8 cellular contexts compared by ENCODE assay signal in the genomic region with DNA sequence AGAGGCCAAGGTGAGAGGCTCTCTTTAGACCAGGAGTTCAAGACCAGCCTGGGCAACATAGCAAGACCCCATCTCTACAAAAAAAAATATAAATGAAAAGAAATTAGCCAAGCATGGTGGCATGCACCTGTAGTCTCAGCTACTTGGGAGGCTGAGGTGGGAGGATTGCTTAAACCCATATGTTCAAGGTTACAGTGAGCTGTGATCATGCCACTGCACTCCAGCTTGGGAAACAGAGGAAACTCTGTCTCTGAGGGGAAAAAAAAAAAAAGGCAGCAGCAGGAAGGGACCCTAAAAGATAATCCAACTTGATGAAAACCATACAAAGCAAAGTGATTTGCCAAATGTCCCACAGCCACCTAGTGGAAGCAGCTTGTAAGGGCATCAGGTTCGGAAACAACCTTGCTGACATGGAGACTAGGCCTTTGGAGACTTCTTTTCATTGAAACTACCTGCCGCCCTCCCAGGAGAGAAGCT. TPM values are rescaled to one million over a fixed set of nuclear protein-coding genes. Genes with fewer than 3 reads are reported as not detected.
DNase-seq lines count a peak whose midpoint lies in the region; ATAC-seq and TF ChIP-seq lines count a peak whose summit lies in the region.

No MANE protein-coding gene starts in this region.

- H3K27ac Mint-ChIP-seq in WTC11 = peak overlapping the region; percentile 95
- H3K27ac Mint-ChIP-seq in mesothelial cell of epicardium = peak overlapping the region; percentile 84

- in situ Hi-C loops in GM13977 (cut with MboI; ENCODE audit: low pct_unique_long_range_greater_than_20kb, low sequenced_read_pairs, unreplicated experiment) (no loop called here), transverse colon (cut with MboI; ENCODE audit: low pct_ligation_motif_present in 1 of 4, low pct_unique_long_range_greater_than_20kb in 1 of 4, low sequenced_read_pairs in 3 of 4) (no loop called here)

- intact Hi-C loops in transverse colon (cut with DNase I; ENCODE audit: low total_unique reads) = loop anchor here (10.0 kb wide), 1 partner anchor 134 kb away; no protein-coding TSS in a partner anchor

- peaks cover 0 to 49% (median 24%) of the 10 kb centered on the region in 4 donors for H3K36me3 ChIP-seq in transverse colon

- H3K27me3 Mint-ChIP-seq in WTC11 (ENCODE audit: low read depth) = no peaks in the 10 kb centered on the region
- H3K27me3 Mint-ChIP-seq in mesothelial cell of epicardium (ENCODE audit: low read depth) = no peaks in the 10 kb centered on the region

- no peaks in the 10 kb centered on the region for H3K4me1 ChIP-seq in transverse colon

- no peak overlapping the region for H3K4me3 ChIP-seq in transverse colon

- TF ChIP-seq POLR2A in transverse colon (IDR thresholded peaks at IDR 0.05) = no peak

- POLR2A ChIA-PET in WTC11 (lab: Charles Lee) = interaction anchor here (1.2 kb wide), 1 partner anchor 16 kb away, joined by 11 read pairs; the partner anchor contains the start of genes HNRNPH3 and PBLD

- ATAC-seq in WTC11 = peak; percentile 89
- no peak for ATAC-seq in GM21825 (IDR thresholded peaks at IDR 0.05; ENCODE audit: unreplicated experiment)

- H3K4me3 Mint-ChIP-seq in WTC11 (no peak overlapping the region), mesothelial cell of epicardium (no peak overlapping the region)

- DNase-seq in AG20443 (ENCODE audit: low spot score) (peak; percentile 68), GM13977 (ENCODE audit: low spot score) (peak; percentile 41), M059J (ENCODE audit: low read depth) (peak; percentile 61), WTC11 (ENCODE audit: low spot score) (peak; percentile 57), dedifferentiated amniotic fluid mesenchymal stem cell (ENCODE audit: extremely low spot score) (peak; percentile 33), mesothelial cell of epicardium (ENCODE audit: low spot score in 2 of 2, unreplicated experiment in 2 of 2) (no peak), transverse colon (peak; percentile 38)

- 14 to 39% methylated on average over 1 to 2 of the region's 2 CpGs for whole genome bisulfite sequencing in transverse colon (ENCODE audit: low coverage in 1 of 2), 2 donors

- H3K27me3 ChIP-seq in transverse colon = no peaks in the 10 kb centered on the region

- H3K9me3 Mint-ChIP-seq in WTC11 = no peaks in the 10 kb centered on the region
- no peaks in the 10 kb centered on the region for H3K9me3 Mint-ChIP-seq in mesothelial cell of epicardium

- H3K4me1 Mint-ChIP-seq in WTC11 = no peaks in the 10 kb centered on the region
- no peaks in the 10 kb centered on the region for H3K4me1 Mint-ChIP-seq in mesothelial cell of epicardium

- TF ChIP-seq EP300 in transverse colon (IDR thresholded peaks at IDR 0.05; ENCODE audit: low read depth) = no peak

- peak; percentile 66 for TF ChIP-seq CTCF in GM13977 (IDR thresholded peaks at IDR 0.05; ENCODE audit: extremely low read depth, insufficient read depth, missing control alignments)
- peak; percentile 88 for TF ChIP-seq CTCF in WTC11 (IDR thresholded peaks at IDR 0.05)
- TF ChIP-seq CTCF in mesothelial cell of epicardium (IDR thresholded peaks at IDR 0.05; ENCODE audit: unreplicated experiment) = peak; percentile 69
- peak; percentile 51 to 74 (median 68) for TF ChIP-seq CTCF in transverse colon (IDR thresholded peaks at IDR 0.05)

- H3K9me3 ChIP-seq in transverse colon = no peaks in the 10 kb centered on the region

- no peak overlapping the region for H3K27ac ChIP-seq in transverse colon

- peaks cover 23% of the 10 kb centered on the region for H3K36me3 Mint-ChIP-seq in WTC11
- H3K36me3 Mint-ChIP-seq in mesothelial cell of epicardium = peaks cover 45% of the 10 kb centered on the region

- CTCF ChIA-PET in WTC11 (lab: Charles Lee) = interaction anchor here (0.5 to 2.3 kb wide), 38 partner anchors 9 to 1041 kb away, joined by 3 to 19 read pairs (median 4); partner anchors contain the start of genes DNA2, HNRNPH3, PBLD and RUFY2

TF ChIP-seq in WTC11, 78 proteins besides CTCF, POLR2A, EP300 and RAD21 (continues in another document):
- TF ChIP-seq USF2 (CRISPR knock-in tag; IDR thresholded peaks at IDR 0.05) = no peak
- no peak for TF ChIP-seq EMX1 (CRISPR knock-in tag; IDR thresholded peaks at IDR 0.05)
- TF ChIP-seq, protein P1, sequence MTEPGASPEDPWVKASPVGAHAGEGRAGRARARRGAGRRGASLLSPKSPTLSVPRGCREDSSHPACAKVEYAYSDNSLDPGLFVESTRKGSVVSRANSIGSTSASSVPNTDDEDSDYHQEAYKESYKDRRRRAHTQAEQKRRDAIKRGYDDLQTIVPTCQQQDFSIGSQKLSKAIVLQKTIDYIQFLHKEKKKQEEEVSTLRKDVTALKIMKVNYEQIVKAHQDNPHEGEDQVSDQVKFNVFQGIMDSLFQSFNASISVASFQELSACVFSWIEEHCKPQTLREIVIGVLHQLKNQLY (CRISPR knock-in tag; IDR thresholded peaks at IDR 0.05) = no peak
- TF ChIP-seq, protein P2, sequence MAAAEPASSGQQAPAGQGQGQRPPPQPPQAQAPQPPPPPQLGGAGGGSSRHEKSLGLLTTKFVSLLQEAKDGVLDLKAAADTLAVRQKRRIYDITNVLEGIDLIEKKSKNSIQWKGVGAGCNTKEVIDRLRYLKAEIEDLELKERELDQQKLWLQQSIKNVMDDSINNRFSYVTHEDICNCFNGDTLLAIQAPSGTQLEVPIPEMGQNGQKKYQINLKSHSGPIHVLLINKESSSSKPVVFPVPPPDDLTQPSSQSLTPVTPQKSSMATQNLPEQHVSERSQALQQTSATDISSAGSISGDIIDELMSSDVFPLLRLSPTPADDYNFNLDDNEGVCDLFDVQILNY (CRISPR knock-in tag; IDR thresholded peaks at IDR 0.05) = no peak
- TF ChIP-seq GRHL2 (CRISPR knock-in tag; IDR thresholded peaks at IDR 0.05; ENCODE audit: insufficient replicate concordance, severe bottlenecking) = no peak
- TF ChIP-seq ARID4B (CRISPR knock-in tag; IDR thresholded peaks at IDR 0.05; ENCODE audit: borderline replicate concordance) = no peak
- no peak for TF ChIP-seq ESRRA (CRISPR knock-in tag; IDR thresholded peaks at IDR 0.05; ENCODE audit: borderline replicate concordance)
- TF ChIP-seq NFATC4 (CRISPR knock-in tag; IDR thresholded peaks at IDR 0.05) = no peak
- no peak for TF ChIP-seq ZNF263 (CRISPR knock-in tag; IDR thresholded peaks at IDR 0.05; ENCODE audit: low read depth)
- TF ChIP-seq FOXJ3 (CRISPR knock-in tag; IDR thresholded peaks at IDR 0.05; ENCODE audit: borderline replicate concordance) = no peak
- TF ChIP-seq TCF7 (CRISPR knock-in tag; IDR thresholded peaks at IDR 0.05; ENCODE audit: low read depth) = no peak

RNA-seq across cellular contexts. Expression of gene PBLD, which starts 15.6 kb away (rescaled TPM):
- 3.5 and 9.1 TPM in 2 replicates for total RNA-seq in M059J (2014; rRNA removed; shearing (Covaris generic))
- total RNA-seq in WTC11 (2021) = 2.4 to 2.7 TPM (median 2.6 TPM) in 3 replicates
- 9.3 to 9.8 TPM (median 9.7 TPM) in 3 replicates for total RNA-seq in mesothelial cell of epicardium
- 100 to 1,000 TPM in 1 of 4 donors, 10 to 100 TPM in 3; 63.9 to 130 (median 76.5) TPM for total RNA-seq in transverse colon

RNA-seq across cellular contexts. Expression of gene HNRNPH3, which starts 16.4 kb away (rescaled TPM):
- 46.1 and 46.4 TPM in 2 replicates for total RNA-seq in M059J (2014; rRNA removed; shearing (Covaris generic))
- 220 to 226 TPM (median 223 TPM) in 3 replicates for total RNA-seq in WTC11 (2021)
- 164 to 172 TPM (median 165 TPM) in 3 replicates for total RNA-seq in mesothelial cell of epicardium
- 10 to 100 TPM in 3 of 4 donors, 1 to 10 TPM in 1; 8.2 to 89.4 (median 57.1) TPM for total RNA-seq in transverse colon

RNA-seq across cellular contexts. Expression of gene RUFY2, which starts 58.8 kb away (rescaled TPM):
- total RNA-seq in M059J (2014; rRNA removed; shearing (Covaris generic)) = 16.7 and 18.3 TPM in 2 replicates
- total RNA-seq in WTC11 (2021) (10.0 to 10.7 TPM (median 10.3 TPM) in 3 replicates), mesothelial cell of epicardium (35.3 to 41.4 TPM (median 39.6 TPM) in 3 replicates), transverse colon (10 to 100 TPM in 3 of 4 donors, 1 to 10 TPM in 1; 7.9 to 34.8 (median 22.8) TPM)

Comparison
In these comparisons a context has a peak if more than half of its experiments do, and no peak if none do; other contexts are left out.
1. DNase-seq: peak in AG20443 (single experiment), GM13977 (single experiment), M059J (single experiment), WTC11 (single experiment), dedifferentiated amniotic fluid mesenchymal stem cell (single experiment) and transverse colon (single experiment); none in mesothelial cell of epicardium (0 of 2).
2. Peak in every context shown above with its lines, with median percentiles within 50 percentile points of each other: CTCF ChIP-seq.